Comparison of ENCODE assay signal across 15 cellular contexts in the genomic region with DNA sequence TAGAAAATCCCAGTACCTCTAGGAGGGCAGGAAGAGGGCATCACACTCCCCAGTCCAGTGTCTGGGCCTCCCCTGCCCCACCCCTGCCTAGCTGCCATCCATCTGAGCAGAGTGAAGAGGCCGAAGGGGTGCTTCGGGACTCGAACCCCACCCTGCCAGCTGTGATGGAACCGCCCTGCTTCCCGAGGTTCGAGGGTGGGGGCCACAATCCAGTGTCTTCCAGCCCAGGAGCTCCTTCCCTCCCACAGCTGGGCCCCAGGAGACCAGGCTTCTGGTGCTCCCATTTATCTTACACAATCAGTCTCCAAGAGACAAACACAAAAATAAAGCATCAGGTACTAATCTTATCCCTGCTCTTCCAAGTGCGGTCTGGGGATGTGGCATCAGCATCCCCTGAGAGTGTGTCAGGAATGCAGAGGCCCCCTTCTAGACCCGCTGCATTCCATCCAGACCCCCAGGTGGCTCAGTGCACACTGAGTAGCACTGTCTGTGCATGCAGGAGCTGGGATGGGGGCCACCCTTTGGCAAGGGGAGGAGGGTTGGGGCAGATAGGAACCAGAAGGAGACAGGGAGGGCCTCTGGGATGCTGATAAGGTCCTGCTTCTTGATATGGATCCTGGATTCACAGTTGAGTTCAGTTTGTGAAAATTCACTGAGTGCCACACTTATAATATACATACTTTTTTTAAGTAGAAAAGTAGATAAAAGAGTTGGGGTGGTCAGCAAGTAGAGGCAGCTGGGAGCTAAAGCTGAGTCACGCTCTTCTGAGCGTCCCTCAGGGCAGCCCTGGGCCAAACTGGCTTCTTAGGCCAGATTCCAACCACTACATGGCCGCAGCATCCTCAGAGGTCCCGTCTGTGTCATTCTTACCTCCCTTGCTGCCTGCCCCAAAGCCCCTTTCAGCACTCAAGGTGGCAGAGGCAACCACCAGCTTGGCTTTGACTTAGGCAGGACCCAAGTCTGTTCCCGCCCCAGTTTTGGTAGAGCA.
A peak's percentile ranks its signal among the peaks of the same experiment; 100 is the strongest.
DNase-seq lines count a peak whose midpoint lies in the region; ATAC-seq and TF ChIP-seq lines count a peak whose summit lies in the region.
"Had no signal": no experiment of that assay in that cellular context is flagged by ENCODE, and none has a peak within 500 bp of the region (broad histone marks: within the 10 kb centered on the region; RNA-seq: fewer than 3 reads in every experiment).

No MANE protein-coding gene starts in this region.

- H3K27ac ChIP-seq in BLaER1 = peak overlapping the region; percentile 72
- H3K27ac ChIP-seq in PC-9 = no peak overlapping the region
- H3K27ac ChIP-seq: SK-N-MC had no signal

- H4K20me1 ChIP-seq in BLaER1 (no peaks in the 10 kb centered on the region), PC-9 (ENCODE audit: insufficient read depth) (no peaks in the 10 kb centered on the region)

- peak; percentile 22 for ATAC-seq in sciatic nerve
- ATAC-seq: GM23338, PC-3, Right ventricle myocardium inferior had no signal

- no peak for TF ChIP-seq CTCF in fibroblast of the aortic adventitia (IDR thresholded peaks at IDR 0.05; ENCODE audit: insufficient read depth, low read length)
- no peak for TF ChIP-seq CTCF in PC-9 (conservative IDR thresholded peaks at IDR 0.05)

- DNase-seq in M059J (ENCODE audit: low read depth) = peak; percentile 56
- DNase-seq in fibroblast of the aortic adventitia (ENCODE audit: low read depth) = peak; percentile 41
- DNase-seq in sciatic nerve (ENCODE audit: low spot score) = no peak
- DNase-seq in PC-9 = no peak
- DNase-seq in DMS53 treated with DMSO at 0.1 percent for 48 hours (lab: John Stamatoyannopoulos, UW; ENCODE audit: unreplicated experiment) = no peak
- no peak for DNase-seq in activated CD8-positive, alpha-beta memory T cell treated with anti-CD3 and anti-CD28 coated beads for 24 hours
- no peak for DNase-seq in DMS79 (lab: John Stamatoyannopoulos, UW)
- DNase-seq: BE2C, NCI-H187 treated with DMSO at 0.1 percent for 48 hours, NCI-H446, PC-3 had no signal

- intact Hi-C loops in sciatic nerve (cut with DNase I) = no loop called here
- intact Hi-C loops in PC-9 (cut with micrococcal nuclease; ENCODE audit: unreplicated experiment) = loop anchor here (5.0 kb wide), 1 partner anchor 46 kb away; no protein-coding TSS in a partner anchor

- H3F3A ChIP-seq in PC-9 (ENCODE audit: insufficient read depth, low read depth) = peaks cover 24% of the 10 kb centered on the region

- H3K4me2 ChIP-seq in BLaER1 (peak overlapping the region; percentile 78), PC-9 (no peak overlapping the region)
- H3K4me2 ChIP-seq: GM23338 had no signal

- no peaks in the 10 kb centered on the region for H3K9me3 ChIP-seq in BLaER1
- no peaks in the 10 kb centered on the region for H3K9me3 ChIP-seq in PC-9 (ENCODE audit: insufficient read depth, low read depth)
- H3K9me3 ChIP-seq: BE2C had no signal

- H2AFZ ChIP-seq in PC-9 = no peak overlapping the region
- H2AFZ ChIP-seq: GM23338 had no signal

- no peaks in the 10 kb centered on the region for H3K27me3 ChIP-seq in BLaER1
- no peaks in the 10 kb centered on the region for H3K27me3 ChIP-seq in PC-9 (ENCODE audit: insufficient read depth, low read depth)
- H3K27me3 ChIP-seq: BE2C had no signal

- no peak overlapping the region; the same call in 1 of the 2 replicates for H3K4me3 ChIP-seq in BLaER1
- H3K4me3 ChIP-seq in fibroblast of the aortic adventitia (ENCODE audit: low read depth, low read length) = no peak overlapping the region
- H3K4me3 ChIP-seq in PC-9 = no peak overlapping the region
- H3K4me3 ChIP-seq: GM23338, SK-N-MC had no signal

- no peak overlapping the region for H3K9ac ChIP-seq in BLaER1

- no peaks in the 10 kb centered on the region for H3K9me2 ChIP-seq in PC-9 (ENCODE audit: insufficient read depth)

- CTCF ChIA-PET in PC-9 (lab: Charles Lee) = no interaction called here

- BruUV-seq in PC-9 (replicated peaks; lab: Mats Ljungman, UMichigan) = no TSS peak

- H3K4me1 ChIP-seq in BLaER1 (peaks cover 87% of the 10 kb centered on the region), PC-9 (replicated peaks; ENCODE audit: insufficient read depth) (peaks cover 42% of the 10 kb centered on the region)

- POLR2A ChIA-PET in PC-9 (lab: Charles Lee; ENCODE audit: unreplicated experiment) = no interaction called here

- no peaks in the 10 kb centered on the region for H3K79me2 ChIP-seq in PC-9 (ENCODE audit: low read depth)

- H3K36me3 ChIP-seq in BLaER1 (no peaks in the 10 kb centered on the region), PC-9 (ENCODE audit: low read depth) (no peaks in the 10 kb centered on the region)
- H3K36me3 ChIP-seq: BE2C had no signal

Comparison
In these comparisons a context has a peak if more than half of its experiments do, and no peak if none do; other contexts are left out.
1. DNase-seq: peak in M059J (single experiment) and fibroblast of the aortic adventitia (single experiment); none in sciatic nerve (single experiment), PC-9 (0 of 2), DMS53 treated with DMSO at 0.1 percent for 48 hours (single experiment), activated CD8-positive, alpha-beta memory T cell treated with anti-CD3 and anti-CD28 coated beads for 24 hours (single experiment) and DMS79 (single experiment).